8 cellular contexts compared by ENCODE assay signal in genomic region chr10:110208614-110209398, GRCh38.
DNase-seq lines count a peak whose midpoint lies in the region; ATAC-seq and TF ChIP-seq lines count a peak whose summit lies in the region.

No MANE protein-coding gene starts in this region.

- peak overlapping the region; percentile 94 for H3K4me3 Mint-ChIP-seq in nephron progenitor cell

- peak overlapping the region; percentile 74 for H3K4me3 ChIP-seq in Loucy (ENCODE audit: low read length, poor library complexity, severe bottlenecking)

- peaks cover 26% of the 10 kb centered on the region; the same call in 1 of the 2 replicates for H3K79me2 ChIP-seq in Loucy (ENCODE audit: insufficient read depth, low read length)

- no peaks in the 10 kb centered on the region for H3K27me3 ChIP-seq in Loucy (ENCODE audit: insufficient read depth, low read length, poor library complexity, severe bottlenecking)

- H3K4me1 ChIP-seq in ES-I3 (ENCODE audit: insufficient read depth, low read length) (peaks cover 19% of the 10 kb centered on the region), Loucy (ENCODE audit: insufficient read depth, low read length, poor library complexity, severe bottlenecking) (peaks cover 24% of the 10 kb centered on the region)

- H3K4me2 ChIP-seq in Loucy (ENCODE audit: low read depth, low read length, poor library complexity, severe bottlenecking) = peak overlapping the region; percentile 94

- no peaks in the 10 kb centered on the region for H3K9me2 ChIP-seq in Loucy (replicated peaks; ENCODE audit: low read depth, low read length)

- no peaks in the 10 kb centered on the region for H3K9me3 Mint-ChIP-seq in nephron progenitor cell

- no peaks in the 10 kb centered on the region for H3F3A ChIP-seq in Loucy (ENCODE audit: low read depth)

- H3K9ac ChIP-seq in ES-I3 (ENCODE audit: low read depth, low read length) (peak overlapping the region; percentile 73), Loucy (ENCODE audit: low read depth, low read length, poor library complexity, severe bottlenecking) (peak overlapping the region; percentile 72)

- H4K20me1 ChIP-seq in Loucy (ENCODE audit: insufficient read depth, low read length, poor library complexity, severe bottlenecking) = peaks cover 4% of the 10 kb centered on the region

- peak overlapping the region; percentile 99 for H3K27ac Mint-ChIP-seq in nephron progenitor cell

- H2AFZ ChIP-seq in Loucy (ENCODE audit: low read length) = peak overlapping the region; percentile 91

- H3K9me3 ChIP-seq in ES-I3 (ENCODE audit: control insufficient read depth, insufficient read depth, low read length) (no peaks in the 10 kb centered on the region), Loucy (ENCODE audit: insufficient read depth, low read depth, low read length) (no peaks in the 10 kb centered on the region)

- H3K36me3 Mint-ChIP-seq in nephron progenitor cell (ENCODE audit: low read depth) = peaks cover 14% of the 10 kb centered on the region

- peaks cover 59% of the 10 kb centered on the region for H3K4me1 Mint-ChIP-seq in nephron progenitor cell

- peak; percentile 18 for DNase-seq in activated T-helper 1 cell treated with Interleukin-2 at 50 U/mL for 16 hours (ENCODE audit: low read depth)
- peak; percentile 48 for DNase-seq in fibroblast of peridontal ligament (ENCODE audit: extremely low read depth)
- peak; percentile 28 for DNase-seq in nephron progenitor cell
- no peak for DNase-seq in islet precursor cell

- no peaks in the 10 kb centered on the region for H3K36me3 ChIP-seq in ES-I3 (ENCODE audit: insufficient read depth, low read length)
- no peaks in the 10 kb centered on the region for H3K36me3 ChIP-seq in Loucy (ENCODE audit: insufficient read depth, low read length)

- peaks cover 50% of the 10 kb centered on the region for H3K27me3 Mint-ChIP-seq in nephron progenitor cell (ENCODE audit: low read depth, poor library complexity)

- ATAC-seq in HG03280 (IDR thresholded peaks at IDR 0.05; ENCODE audit: unreplicated experiment) (no peak), HG03045 (IDR thresholded peaks at IDR 0.05; ENCODE audit: unreplicated experiment) (no peak)

- peak; percentile 38 for TF ChIP-seq CTCF in Loucy (conservative IDR thresholded peaks at IDR 0.05; ENCODE audit: low read length)
- no peak for TF ChIP-seq CTCF in nephron progenitor cell (IDR thresholded peaks at IDR 0.05)
